Comparison of ENCODE assay signal across 1 cellular context in genomic region chr19:11203194-11204075, GRCh38.
TF ChIP-seq lines count a peak whose summit lies in the region.

No MANE protein-coding gene starts in this region.

TF ChIP-seq in HEK293, 187 proteins besides CTCF, POLR2A, EP300 and RAD21 (continued from another document):
- TF ChIP-seq ZNF704 (tag by site-specific recombination; IDR thresholded peaks at IDR 0.05) (no peak), ZNF16 (tag by site-specific recombination; IDR thresholded peaks at IDR 0.05; ENCODE audit: low read depth) (no peak)
